Comparison of ENCODE assay signal across 10 cellular contexts in the genomic region with DNA sequence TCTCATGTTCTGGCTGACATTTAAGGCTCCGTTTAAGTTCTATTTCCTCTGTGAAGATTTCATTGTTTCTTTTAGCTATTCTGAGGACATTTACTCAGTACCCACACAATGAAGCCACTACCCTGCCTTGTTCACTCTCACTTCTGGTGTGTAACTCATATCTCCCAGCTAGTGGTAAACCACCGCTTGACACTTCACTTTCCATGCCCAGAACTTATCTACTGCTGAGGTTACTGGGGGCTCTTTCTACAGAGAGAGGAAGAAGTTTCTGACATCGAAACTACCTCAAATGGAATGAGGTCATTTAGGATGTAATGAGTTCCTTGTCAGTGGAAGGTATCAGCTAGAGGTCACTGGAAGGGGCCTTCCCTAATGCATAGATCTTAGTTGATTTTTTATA.
DNase-seq lines count a peak whose midpoint lies in the region; ATAC-seq and TF ChIP-seq lines count a peak whose summit lies in the region.
"Had no signal": no experiment of that assay in that cellular context is flagged by ENCODE, and none has a peak within 500 bp of the region (broad histone marks: within the 10 kb centered on the region; RNA-seq: fewer than 3 reads in every experiment).

No MANE protein-coding gene starts in this region.

- H3K4me2 ChIP-seq in hepatocyte (no peak overlapping the region), OCI-LY7 (ENCODE audit: low read length) (no peak overlapping the region)

- no peak for DNase-seq in naive B cell
- no peak for DNase-seq in brain microvascular endothelial cell
- DNase-seq in hepatocyte (ENCODE audit: low spot score) = no peak
- DNase-seq in OCI-LY7 (ENCODE audit: low spot score) = no peak
- DNase-seq in HEK293T (ENCODE audit: extremely low spot score) = no peak
- DNase-seq: NCI-H2171 had no signal

- peaks cover 14 to 18% (median 16%) of the 10 kb centered on the region in 3 donors for H3K27me3 Mint-ChIP-seq in naive B cell

- H3K4me3 ChIP-seq in brain microvascular endothelial cell (ENCODE audit: low read depth, low read length) = no peak overlapping the region
- no peak overlapping the region for H3K4me3 ChIP-seq in hepatocyte
- no peak overlapping the region for H3K4me3 ChIP-seq in OCI-LY7 (ENCODE audit: low read depth, low read length, poor library complexity, severe bottlenecking)
- H3K4me3 ChIP-seq: thoracic aorta had no signal

- peak overlapping the region in 3 of 8 donors; percentile 1 to 21 (median 4) for H3K4me3 Mint-ChIP-seq in naive B cell

- ATAC-seq in GM18861 (IDR thresholded peaks at IDR 0.05; ENCODE audit: unreplicated experiment) (peak; percentile 95), GM21381 (IDR thresholded peaks at IDR 0.05; ENCODE audit: unreplicated experiment) (peak; percentile 95), HG03354 (IDR thresholded peaks at IDR 0.05; ENCODE audit: poor library complexity, severe bottlenecking, unreplicated experiment) (peak; percentile 95), naive B cell (ENCODE audit: low read depth in 2 of 2) (peak; percentile 20 to 32)

- H3K27ac ChIP-seq in brain microvascular endothelial cell (no peak overlapping the region), hepatocyte (no peak overlapping the region), OCI-LY7 (ENCODE audit: low read depth, low read length, poor library complexity, severe bottlenecking) (no peak overlapping the region)
- H3K27ac ChIP-seq: thoracic aorta had no signal

- H3K36me3 ChIP-seq in brain microvascular endothelial cell (replicated peaks) (no peaks in the 10 kb centered on the region), hepatocyte (replicated peaks; ENCODE audit: insufficient read depth, low read depth) (no peaks in the 10 kb centered on the region), OCI-LY7 (ENCODE audit: insufficient read depth, low read length) (no peaks in the 10 kb centered on the region)
- H3K36me3 ChIP-seq: thoracic aorta had no signal

- CTCF ChIA-PET in OCI-LY7 (lab: Charles Lee; ENCODE audit: unreplicated experiment) (no interaction called here), HEK293T (lab: Yijun Ruan, JAX) (no interaction called here)

- intact Hi-C loops in OCI-LY7 (cut with micrococcal nuclease; ENCODE audit: unreplicated experiment) = no loop called here

- no peaks in the 10 kb centered on the region for H3K79me2 ChIP-seq in hepatocyte
- no peaks in the 10 kb centered on the region for H3K79me2 ChIP-seq in OCI-LY7 (ENCODE audit: insufficient read depth, low read depth, low read length)

- POLR2A ChIA-PET in OCI-LY7 (lab: Charles Lee) = no interaction called here
- POLR2A ChIA-PET in HEK293T (lab: Yijun Ruan, JAX) = no interaction called here

- H2AFZ ChIP-seq in hepatocyte = no peak overlapping the region
- H2AFZ ChIP-seq in OCI-LY7 (ENCODE audit: low read length) = no peak overlapping the region

- H3K4me1 ChIP-seq in hepatocyte (ENCODE audit: insufficient read depth) (no peaks in the 10 kb centered on the region), OCI-LY7 (ENCODE audit: insufficient read depth, low read length, poor library complexity, severe bottlenecking) (no peaks in the 10 kb centered on the region)

- H3K9me3 ChIP-seq in hepatocyte (ENCODE audit: low read depth) (no peaks in the 10 kb centered on the region), OCI-LY7 (ENCODE audit: low read length) (no peaks in the 10 kb centered on the region)
- H3K9me3 ChIP-seq: thoracic aorta had no signal

- H3K27ac Mint-ChIP-seq in naive B cell = no peak overlapping the region

- H3K36me3 Mint-ChIP-seq in naive B cell = no peaks in the 10 kb centered on the region

- H3K27me3 ChIP-seq in brain microvascular endothelial cell (replicated peaks) (no peaks in the 10 kb centered on the region), hepatocyte (peaks cover 3% of the 10 kb centered on the region)

- in situ Hi-C loops in brain microvascular endothelial cell (cut with HindIII; ENCODE audit: low pct_ligation_motif_present, low sequenced_read_pairs) = no loop called here

- WGBS in hepatocyte (ENCODE audit: low lambda C conversion rate, missing lambda C conversion rate) = 82% methylated on average over 3 of the region's 3 CpGs

- BruUV-seq in OCI-LY7 (replicated peaks; lab: Mats Ljungman, UMichigan) = no TSS peak

- H4K20me1 ChIP-seq in hepatocyte (ENCODE audit: insufficient read depth, poor library complexity, severe bottlenecking) = no peaks in the 10 kb centered on the region
- no peaks in the 10 kb centered on the region for H4K20me1 ChIP-seq in OCI-LY7 (ENCODE audit: insufficient read depth, low read length)

- no peak for TF ChIP-seq CTCF in brain microvascular endothelial cell (IDR thresholded peaks at IDR 0.05; ENCODE audit: low read depth, low read length, missing control alignments)
- TF ChIP-seq CTCF in hepatocyte (IDR thresholded peaks at IDR 0.05; ENCODE audit: poor library complexity) = no peak
- no peak for TF ChIP-seq CTCF in OCI-LY7 (conservative IDR thresholded peaks at IDR 0.05; ENCODE audit: low read length)

- peaks cover 0 to 8% (median 3%) of the 10 kb centered on the region in 3 donors for H3K4me1 Mint-ChIP-seq in naive B cell

- H3K9me3 Mint-ChIP-seq in naive B cell = peaks cover 0 to 9% (median 0%) of the 10 kb centered on the region in 7 donors

- H3K9me2 ChIP-seq in hepatocyte (replicated peaks; ENCODE audit: insufficient read depth) (no peaks in the 10 kb centered on the region), OCI-LY7 (ENCODE audit: insufficient read depth, low read length) (no peaks in the 10 kb centered on the region)

TF ChIP-seq in HEK293T, 16 proteins besides CTCF, POLR2A, EP300 and RAD21:
- no peak for TF ChIP-seq ARNT (IDR thresholded peaks at IDR 0.05)

Comparison
In these comparisons a context has a peak if more than half of its experiments do, and no peak if none do; other contexts are left out.
1. ATAC-seq: peak in every context shown above with its lines; median percentile 95 in GM18861; 95 in GM21381; 95 in HG03354; 26 in naive B cell.